1 cellular context compared by ENCODE assay signal in the genomic region with DNA sequence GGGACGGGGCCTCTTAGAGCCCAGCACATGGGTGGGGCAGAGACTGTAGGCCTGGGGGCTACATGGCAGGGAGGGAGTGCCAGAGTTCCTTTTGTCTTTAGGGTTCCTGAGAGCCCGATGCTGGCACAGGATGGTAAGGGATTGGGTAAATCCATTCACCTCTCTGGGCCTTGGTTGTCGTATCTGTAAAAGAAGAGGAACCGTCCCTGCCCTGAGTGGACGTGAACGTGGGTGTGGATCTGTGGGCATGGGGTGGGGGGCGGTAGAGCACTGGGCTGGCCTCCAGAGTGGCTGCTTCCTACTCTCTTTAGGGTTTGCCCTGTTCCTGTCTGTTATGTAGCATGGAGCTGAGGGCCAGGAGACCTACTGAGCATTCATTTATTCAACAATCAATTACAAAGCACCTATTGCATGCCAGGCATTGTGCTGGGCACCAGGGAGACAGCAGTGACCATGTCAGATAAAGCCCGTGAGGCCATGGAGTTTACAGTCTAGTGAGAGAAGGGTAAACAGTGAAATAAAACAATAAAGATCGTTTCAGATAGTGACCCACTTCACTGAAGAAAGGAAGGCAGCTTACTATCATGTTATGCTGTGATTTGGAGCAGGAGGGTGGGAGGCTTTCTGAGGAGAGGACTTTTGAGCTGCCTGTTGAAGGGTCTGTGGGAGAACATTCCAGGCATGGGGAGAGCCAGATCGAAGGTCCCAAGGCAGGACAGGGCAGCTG.
TF ChIP-seq lines count a peak whose summit lies in the region.

No MANE protein-coding gene starts in this region.

TF ChIP-seq in endothelial cell of umbilical vein, 7 proteins besides CTCF, POLR2A, EP300 and RAD21:
- TF ChIP-seq JUN (IDR thresholded peaks at IDR 0.05; ENCODE audit: borderline replicate concordance, insufficient read depth, insufficient read length, low read depth) (no peak), MYC (IDR thresholded peaks at IDR 0.05; ENCODE audit: low read depth, low read length) (no peak), EZH2 (IDR thresholded peaks at IDR 0.05; ENCODE audit: borderline replicate concordance, low read depth, low read length, severe bottlenecking) (no peak), FOS (IDR thresholded peaks at IDR 0.05; ENCODE audit: borderline replicate concordance, insufficient read depth, low read length) (no peak)
- TF ChIP-seq, protein P1, sequence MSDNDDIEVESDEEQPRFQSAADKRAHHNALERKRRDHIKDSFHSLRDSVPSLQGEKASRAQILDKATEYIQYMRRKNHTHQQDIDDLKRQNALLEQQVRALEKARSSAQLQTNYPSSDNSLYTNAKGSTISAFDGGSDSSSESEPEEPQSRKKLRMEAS (IDR thresholded peaks at IDR 0.05; ENCODE audit: insufficient read depth, insufficient read length), result no peak
